27 cellular contexts compared by ENCODE assay signal in genomic region chr17:30398328-30399041, GRCh38.
"Had no signal": no experiment of that assay in that cellular context is flagged by ENCODE, and none has a peak within 500 bp of the region (broad histone marks: within the 10 kb centered on the region; RNA-seq: fewer than 3 reads in every experiment).

No MANE protein-coding gene starts in this region.

- H3K9ac ChIP-seq: parathyroid adenoma had no signal

- H3K36me3 ChIP-seq: adrenal gland, ascending aorta, cardiac muscle cell, right atrium auricular region, transverse colon had no signal

- H3K4me1 ChIP-seq: parathyroid adenoma had no signal

- H3K4me3 ChIP-seq: adrenal gland, ascending aorta, cardiac muscle cell, coronary artery, heart left ventricle, psoas muscle, right atrium auricular region, spleen, transverse colon had no signal

- FAIRE-seq: endothelial cell of umbilical vein had no signal

- DNase-seq: activated CD4-positive, alpha-beta T cell treated with anti-CD3 and anti-CD28 coated beads for 4 hours; activated CD4-positive, alpha-beta T cell treated with anti-CD3 and anti-CD28 coated beads, Interleukin-2, amount 50 U/mL, for 4 hours; activated effector memory CD4-positive, alpha-beta T cell treated with anti-CD3 and anti-CD28 coated beads, Interleukin-2, amount 50 U/mL, for 16 hours; activated naive CD4-positive, alpha-beta T cell treated with anti-CD3 and anti-CD28 coated beads for 36 hours; activated naive CD8-positive, alpha-beta T cell treated with anti-CD3 and anti-CD28 coated beads for 36 hours; activated T-cell treated with anti-CD3 and anti-CD28 coated beads for 4 hours; adrenal gland; cerebellar nuclear complex; effector memory CD8-positive, alpha-beta T cell; foreskin fibroblast; heart left ventricle; hypothalamus; immature natural killer cell; naive B cell; nephron progenitor cell; psoas muscle; spleen; stimulated activated naive CD4-positive, alpha-beta T cell treated with Interleukin-2 at 50 U/mL for 16 hours; T-helper 17 cell; T1000; transverse colon had no signal

- H3K27me3 ChIP-seq: adrenal gland, ascending aorta, cardiac muscle cell, heart left ventricle, right atrium auricular region, spleen, transverse colon had no signal

- H3K27ac ChIP-seq: adrenal gland, ascending aorta, cardiac muscle cell, coronary artery, heart left ventricle, parathyroid adenoma, psoas muscle, right atrium auricular region, spleen, transverse colon had no signal

- H3K9me3 ChIP-seq: adrenal gland, ascending aorta, psoas muscle, right atrium auricular region, transverse colon had no signal
